8 cellular contexts compared by ENCODE assay signal in the genomic region with DNA sequence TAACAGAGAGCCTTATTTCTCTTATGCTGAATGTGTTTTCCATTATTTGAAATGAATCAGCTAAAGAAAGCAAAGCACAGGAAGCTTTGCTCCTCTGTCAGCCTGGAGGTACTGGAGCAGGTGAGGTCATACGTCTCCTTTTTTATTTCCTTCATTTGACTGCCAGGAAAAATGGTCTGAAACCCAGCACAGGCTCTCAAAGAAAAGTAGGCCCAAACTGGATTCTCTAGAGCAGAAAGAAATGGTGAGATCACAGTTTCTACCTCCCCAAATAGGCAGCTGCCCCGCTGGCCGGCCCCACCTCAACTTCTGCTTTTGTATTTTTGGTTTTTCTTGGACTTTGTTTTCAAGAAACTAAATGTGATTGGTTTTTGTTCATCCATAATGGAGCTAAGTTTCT.
A peak's percentile ranks its signal among the peaks of the same experiment; 100 is the strongest.
DNase-seq lines count a peak whose midpoint lies in the region; ATAC-seq and TF ChIP-seq lines count a peak whose summit lies in the region.

No MANE protein-coding gene starts in this region.

- no peaks in the 10 kb centered on the region for H3K27me3 Mint-ChIP-seq in CD4-positive, alpha-beta T cell
- H3K27me3 Mint-ChIP-seq in activated T-helper 1 cell treated with anti-CD3 and anti-CD28 coated beads, Interleukin-12 subunit alpha, Interleukin-12 subunit beta, Interleukin-2, Interleukin-4 antibody, amounts not matched to agents 30 ng/mL and 10 ng/mL and 1 ng/mL, durations not matched to agents 14 hours and 24 hours and 36 hours (ENCODE audit: insufficient read depth), result no peaks in the 10 kb centered on the region
- H3K27me3 Mint-ChIP-seq in stimulated activated naive B cell treated with anti-CD40 and anti-IgM and Interleukin-4, amounts not matched to agents 10 μg/mL and 1 μg/mL and 100 μg/mL, for 72 hours, result no peaks in the 10 kb centered on the region

- ATAC-seq in CD4-positive, alpha-beta T cell (ENCODE audit: poor library complexity), result no peak
- ATAC-seq in GM19351 (IDR thresholded peaks at IDR 0.05; ENCODE audit: unreplicated experiment), result peak; percentile 73
- peak; percentile 78 for ATAC-seq in HG03354 (IDR thresholded peaks at IDR 0.05; ENCODE audit: poor library complexity, severe bottlenecking, unreplicated experiment)
- peak; percentile 80 to 83 for ATAC-seq in stimulated activated naive B cell treated with anti-CD40 and anti-IgM and Interleukin-4, amounts not matched to agents 10 μg/mL and 1 μg/mL and 100 μg/mL, for 72 hours (replicated peaks)

- POLR2A ChIA-PET in CD4-positive, alpha-beta T cell (lab: Charles Lee), result interaction anchor here (1.0 to 12.6 kb wide), 4 partner anchors 15 to 95 kb away, joined by 3 to 180 read pairs (median 4); a partner anchor contains a TSS

- peaks cover 96% of the 10 kb centered on the region for H3K4me1 Mint-ChIP-seq in CD4-positive, alpha-beta T cell (ENCODE audit: low read depth)
- H3K4me1 Mint-ChIP-seq in activated T-helper 1 cell treated with anti-CD3 and anti-CD28 coated beads, Interleukin-12 subunit alpha, Interleukin-12 subunit beta, Interleukin-2, Interleukin-4 antibody, amounts not matched to agents 30 ng/mL and 10 ng/mL and 1 ng/mL, durations not matched to agents 14 hours and 24 hours and 36 hours (ENCODE audit: low read depth), result peaks cover 96% of the 10 kb centered on the region
- peaks cover 59 to 98% of the 10 kb centered on the region in 2 donors for H3K4me1 Mint-ChIP-seq in stimulated activated naive B cell treated with anti-CD40 and anti-IgM and Interleukin-4, amounts not matched to agents 10 μg/mL and 1 μg/mL and 100 μg/mL, for 72 hours

- no peaks in the 10 kb centered on the region for H3K27me3 ChIP-seq in CD4-positive, alpha-beta T cell (ENCODE audit: control insufficient read depth, insufficient read depth, low read length)

- no peak overlapping the region for H3K27ac ChIP-seq in CD4-positive, alpha-beta T cell (ENCODE audit: low read depth, low read length)

- H3K4me3 Mint-ChIP-seq in CD4-positive, alpha-beta T cell, result peak overlapping the region; percentile 65
- H3K4me3 Mint-ChIP-seq in activated T-helper 1 cell treated with anti-CD3 and anti-CD28 coated beads, Interleukin-12 subunit alpha, Interleukin-12 subunit beta, Interleukin-2, Interleukin-4 antibody, amounts not matched to agents 30 ng/mL and 10 ng/mL and 1 ng/mL, durations not matched to agents 14 hours and 24 hours and 36 hours, result peak overlapping the region; percentile 82
- peak overlapping the region; percentile 7 to 64 for H3K4me3 Mint-ChIP-seq in stimulated activated naive B cell treated with anti-CD40 and anti-IgM and Interleukin-4, amounts not matched to agents 10 μg/mL and 1 μg/mL and 100 μg/mL, for 72 hours

- no peaks in the 10 kb centered on the region for H3K9me3 Mint-ChIP-seq in CD4-positive, alpha-beta T cell
- H3K9me3 Mint-ChIP-seq in activated T-helper 1 cell treated with anti-CD3 and anti-CD28 coated beads, Interleukin-12 subunit alpha, Interleukin-12 subunit beta, Interleukin-2, Interleukin-4 antibody, amounts not matched to agents 30 ng/mL and 10 ng/mL and 1 ng/mL, durations not matched to agents 14 hours and 24 hours and 36 hours, result peaks cover 6% of the 10 kb centered on the region
- peaks cover 0 to 3% of the 10 kb centered on the region in 2 donors for H3K9me3 Mint-ChIP-seq in stimulated activated naive B cell treated with anti-CD40 and anti-IgM and Interleukin-4, amounts not matched to agents 10 μg/mL and 1 μg/mL and 100 μg/mL, for 72 hours

- peak overlapping the region; percentile 93 for H3K27ac Mint-ChIP-seq in CD4-positive, alpha-beta T cell
- H3K27ac Mint-ChIP-seq in activated T-helper 1 cell treated with anti-CD3 and anti-CD28 coated beads, Interleukin-12 subunit alpha, Interleukin-12 subunit beta, Interleukin-2, Interleukin-4 antibody, amounts not matched to agents 30 ng/mL and 10 ng/mL and 1 ng/mL, durations not matched to agents 14 hours and 24 hours and 36 hours, result peak overlapping the region; percentile 86
- H3K27ac Mint-ChIP-seq in stimulated activated naive B cell treated with anti-CD40 and anti-IgM and Interleukin-4, amounts not matched to agents 10 μg/mL and 1 μg/mL and 100 μg/mL, for 72 hours, result peak overlapping the region; percentile 93

- no peak for DNase-seq in CD4-positive, alpha-beta T cell
- no peak for DNase-seq in activated T-helper 1 cell treated with anti-CD3 and anti-CD28 coated beads, Interleukin-12 subunit alpha, Interleukin-12 subunit beta, Interleukin-2, Interleukin-4 antibody, amounts not matched to agents 30 ng/mL and 10 ng/mL and 1 ng/mL, durations not matched to agents 14 hours and 24 hours and 36 hours (ENCODE audit: low spot score)
- DNase-seq in stimulated activated naive B cell treated with anti-CD40 and anti-IgM and Interleukin-4, amounts not matched to agents 10 μg/mL and 1 μg/mL and 100 μg/mL, for 72 hours, result peak; percentile 41
- DNase-seq in NCI-H345 treated with DMSO at 0.1 percent for 48 hours (lab: John Stamatoyannopoulos, UW; ENCODE audit: unreplicated experiment), result no peak
- DNase-seq in NK-92 treated with Interleukin-12 subunit alpha and Interleukin-12 subunit beta, amount 100 ng/mL, for 24 hours (lab: John Stamatoyannopoulos, UW), result no peak
- no peak for DNase-seq in NCI-H2227 treated with DMSO at 0.1 percent for 48 hours (lab: John Stamatoyannopoulos, UW)

- CTCF ChIA-PET in CD4-positive, alpha-beta T cell (lab: Charles Lee), result interaction anchor here (0.7 to 0.9 kb wide), 2 partner anchors 16 to 95 kb away, joined by 3 to 4 read pairs; a partner anchor contains a TSS

- H3K9me3 ChIP-seq in CD4-positive, alpha-beta T cell (ENCODE audit: control insufficient read depth, low read length), result no peaks in the 10 kb centered on the region

- H3K36me3 Mint-ChIP-seq in CD4-positive, alpha-beta T cell (ENCODE audit: low read depth), result peaks cover 93% of the 10 kb centered on the region
- H3K36me3 Mint-ChIP-seq in activated T-helper 1 cell treated with anti-CD3 and anti-CD28 coated beads, Interleukin-12 subunit alpha, Interleukin-12 subunit beta, Interleukin-2, Interleukin-4 antibody, amounts not matched to agents 30 ng/mL and 10 ng/mL and 1 ng/mL, durations not matched to agents 14 hours and 24 hours and 36 hours (ENCODE audit: low read depth), result peaks cover 75% of the 10 kb centered on the region
- H3K36me3 Mint-ChIP-seq in stimulated activated naive B cell treated with anti-CD40 and anti-IgM and Interleukin-4, amounts not matched to agents 10 μg/mL and 1 μg/mL and 100 μg/mL, for 72 hours, result peaks cover 79 to 91% of the 10 kb centered on the region in 2 donors

- intact Hi-C loops in CD4-positive, alpha-beta T cell (cut with DNase I, micrococcal nuclease), result loop anchor here in 1 of 2 experiments (5.0 kb wide), 1 partner anchor 42 kb away; no protein-coding TSS in a partner anchor
- intact Hi-C loops in activated T-helper 1 cell treated with anti-CD3 and anti-CD28 coated beads, Interleukin-12 subunit alpha, Interleukin-12 subunit beta, Interleukin-2, Interleukin-4 antibody, amounts not matched to agents 30 ng/mL and 10 ng/mL and 1 ng/mL, durations not matched to agents 14 hours and 24 hours and 36 hours (cut with micrococcal nuclease), result loop anchor here (5.0 to 10.0 kb wide), 2 partner anchors 92 to 1871 kb away; no protein-coding TSS in a partner anchor

- TF ChIP-seq CTCF in CD4-positive, alpha-beta T cell (IDR thresholded peaks at IDR 0.05), result no peak
